ENCODE assay signal across 1 cellular context in the genomic region with DNA sequence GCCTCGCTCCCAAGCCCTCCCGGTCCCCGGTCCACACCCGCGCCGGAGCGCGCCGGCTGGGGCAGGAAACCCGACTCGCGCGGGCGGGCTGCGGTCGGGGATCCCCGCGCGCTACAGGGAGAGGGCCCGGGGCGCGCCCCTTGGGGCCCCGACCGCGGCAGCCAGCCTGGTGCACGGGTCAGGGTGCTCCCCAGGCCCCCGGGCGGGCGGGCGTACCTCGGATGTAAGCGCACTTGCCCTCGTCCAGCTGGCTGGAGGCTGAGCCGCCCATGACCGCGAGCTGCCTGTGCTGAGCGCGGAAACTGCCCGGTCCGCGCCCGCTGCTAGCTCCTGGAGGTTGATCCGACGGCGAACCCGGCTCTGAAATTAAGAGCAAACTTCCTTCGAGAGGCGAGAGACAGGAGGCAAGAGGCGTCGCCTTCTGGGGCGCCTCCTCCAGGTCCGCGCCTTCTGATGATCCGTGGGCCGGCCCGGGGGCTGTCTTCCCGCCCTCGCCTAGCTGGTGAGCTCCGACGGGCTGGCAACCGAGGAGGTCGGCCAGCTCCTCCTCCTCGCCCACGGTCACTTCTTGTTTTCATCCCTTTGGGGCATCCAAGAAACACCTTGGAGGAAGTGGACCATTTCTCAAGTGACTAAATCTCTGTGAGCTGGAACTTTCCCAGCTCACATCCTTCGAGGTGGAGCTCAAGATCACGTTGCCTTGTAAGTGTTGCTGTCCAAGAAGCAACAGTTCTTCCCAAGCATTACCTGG.
TF ChIP-seq lines count a peak whose summit lies in the region.

A gene with protein sequence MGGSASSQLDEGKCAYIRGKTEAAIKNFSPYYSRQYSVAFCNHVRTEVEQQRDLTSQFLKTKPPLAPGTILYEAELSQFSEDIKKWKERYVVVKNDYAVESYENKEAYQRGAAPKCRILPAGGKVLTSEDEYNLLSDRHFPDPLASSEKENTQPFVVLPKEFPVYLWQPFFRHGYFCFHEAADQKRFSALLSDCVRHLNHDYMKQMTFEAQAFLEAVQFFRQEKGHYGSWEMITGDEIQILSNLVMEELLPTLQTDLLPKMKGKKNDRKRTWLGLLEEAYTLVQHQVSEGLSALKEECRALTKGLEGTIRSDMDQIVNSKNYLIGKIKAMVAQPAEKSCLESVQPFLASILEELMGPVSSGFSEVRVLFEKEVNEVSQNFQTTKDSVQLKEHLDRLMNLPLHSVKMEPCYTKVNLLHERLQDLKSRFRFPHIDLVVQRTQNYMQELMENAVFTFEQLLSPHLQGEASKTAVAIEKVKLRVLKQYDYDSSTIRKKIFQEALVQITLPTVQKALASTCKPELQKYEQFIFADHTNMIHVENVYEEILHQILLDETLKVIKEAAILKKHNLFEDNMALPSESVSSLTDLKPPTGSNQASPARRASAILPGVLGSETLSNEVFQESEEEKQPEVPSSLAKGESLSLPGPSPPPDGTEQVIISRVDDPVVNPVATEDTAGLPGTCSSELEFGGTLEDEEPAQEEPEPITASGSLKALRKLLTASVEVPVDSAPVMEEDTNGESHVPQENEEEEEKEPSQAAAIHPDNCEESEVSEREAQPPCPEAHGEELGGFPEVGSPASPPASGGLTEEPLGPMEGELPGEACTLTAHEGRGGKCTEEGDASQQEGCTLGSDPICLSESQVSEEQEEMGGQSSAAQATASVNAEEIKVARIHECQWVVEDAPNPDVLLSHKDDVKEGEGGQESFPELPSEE (minus strand): TSS at position 423 of the 751 bp plus-strand sequence. CDS start 152 bp downstream, at position 271.

TF ChIP-seq in K562, 482 proteins besides CTCF, POLR2A, EP300 and RAD21 (continued from another document and continues in another):
- TF ChIP-seq, protein P1, sequence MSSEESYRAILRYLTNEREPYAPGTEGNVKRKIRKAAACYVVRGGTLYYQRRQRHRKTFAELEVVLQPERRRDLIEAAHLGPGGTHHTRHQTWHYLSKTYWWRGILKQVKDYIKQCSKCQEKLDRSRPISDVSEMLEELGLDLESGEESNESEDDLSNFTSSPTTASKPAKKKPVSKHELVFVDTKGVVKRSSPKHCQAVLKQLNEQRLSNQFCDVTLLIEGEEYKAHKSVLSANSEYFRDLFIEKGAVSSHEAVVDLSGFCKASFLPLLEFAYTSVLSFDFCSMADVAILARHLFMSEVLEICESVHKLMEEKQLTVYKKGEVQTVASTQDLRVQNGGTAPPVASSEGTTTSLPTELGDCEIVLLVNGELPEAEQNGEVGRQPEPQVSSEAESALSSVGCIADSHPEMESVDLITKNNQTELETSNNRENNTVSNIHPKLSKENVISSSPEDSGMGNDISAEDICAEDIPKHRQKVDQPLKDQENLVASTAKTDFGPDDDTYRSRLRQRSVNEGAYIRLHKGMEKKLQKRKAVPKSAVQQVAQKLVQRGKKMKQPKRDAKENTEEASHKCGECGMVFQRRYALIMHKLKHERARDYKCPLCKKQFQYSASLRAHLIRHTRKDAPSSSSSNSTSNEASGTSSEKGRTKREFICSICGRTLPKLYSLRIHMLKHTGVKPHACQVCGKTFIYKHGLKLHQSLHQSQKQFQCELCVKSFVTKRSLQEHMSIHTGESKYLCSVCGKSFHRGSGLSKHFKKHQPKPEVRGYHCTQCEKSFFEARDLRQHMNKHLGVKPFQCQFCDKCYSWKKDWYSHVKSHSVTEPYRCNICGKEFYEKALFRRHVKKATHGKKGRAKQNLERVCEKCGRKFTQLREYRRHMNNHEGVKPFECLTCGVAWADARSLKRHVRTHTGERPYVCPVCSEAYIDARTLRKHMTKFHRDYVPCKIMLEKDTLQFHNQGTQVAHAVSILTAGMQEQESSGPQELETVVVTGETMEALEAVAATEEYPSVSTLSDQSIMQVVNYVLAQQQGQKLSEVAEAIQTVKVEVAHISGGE (CRISPR knock-in tag; IDR thresholded peaks at IDR 0.05): peak in 2 of 3 experiments; percentile 50 to 81; a peak in 3 of 6 replicates
- TF ChIP-seq BCL6 (CRISPR knock-in tag; IDR thresholded peaks at IDR 0.05) (no peak), GABPB1 (CRISPR knock-in tag; IDR thresholded peaks at IDR 0.05) (peak; percentile 76), RCOR1 (IDR thresholded peaks at IDR 0.05; ENCODE audit: borderline replicate concordance in 1 of 2, low read depth in 2 of 2, low read length in 2 of 2) (0 out of 4 replicates have a peak, but pooled peaks of 1 of the 2 experiments have one; percentile 23), MTA3 (IDR thresholded peaks at IDR 0.05; ENCODE audit: borderline replicate concordance) (0 out of 2 replicates have a peak, but pooled peaks have one; percentile 19), GABPA (tag; conservative IDR thresholded peaks at IDR 0.05; ENCODE audit: low read depth) (peak; percentile 64), ARHGAP35 (IDR thresholded peaks at IDR 0.05; ENCODE audit: partially characterized antibody) (no peak), TGIF2 (CRISPR knock-in tag; IDR thresholded peaks at IDR 0.05) (peak; percentile 82; the same call in 1 of the 2 replicates), RBM17 (IDR thresholded peaks at IDR 0.05; ENCODE audit: borderline replicate concordance, low read depth, low read length) (no peak), MCM3 (IDR thresholded peaks at IDR 0.05) (no peak), PHB (CRISPR knock-in tag; IDR thresholded peaks at IDR 0.05) (no peak), TRIM28 (IDR thresholded peaks at IDR 0.05) (no peak), CBX5 (IDR thresholded peaks at IDR 0.05; ENCODE audit: borderline replicate concordance, low read depth) (no peak), SRF (CRISPR knock-in tag; IDR thresholded peaks at IDR 0.05) (0 out of 4 replicates have a peak, but pooled peaks of 1 of the 2 experiments have one; percentile 29), KLF13 (tag; IDR thresholded peaks at IDR 0.05; ENCODE audit: borderline replicate concordance, low read depth) (no peak), ZNF274 (IDR thresholded peaks at IDR 0.05; ENCODE audit: borderline replicate concordance, low read depth, low read length) (no peak), EGR1 (conservative IDR thresholded peaks at IDR 0.05) (peak; percentile 74), ZNF41 (CRISPR knock-in tag; conservative IDR thresholded peaks at IDR 0.05) (no peak), ZBTB17 (CRISPR knock-in tag; IDR thresholded peaks at IDR 0.05) (peak; percentile 52), PCBP1 (IDR thresholded peaks at IDR 0.05; ENCODE audit: low read depth, low read length, poor library complexity, severe bottlenecking) (peak; percentile 77), POLR2AphosphoS5 (IDR thresholded peaks at IDR 0.05; ENCODE audit: control insufficient read depth, insufficient read depth, low read depth, low read length) (peak; percentile 55; the same call in 1 of the 2 replicates), PHF21A (IDR thresholded peaks at IDR 0.05; ENCODE audit: borderline replicate concordance, low read depth) (no peak), C11orf30 (IDR thresholded peaks at IDR 0.05; ENCODE audit: low read depth) (peak; percentile 12; the same call in 1 of the 2 replicates), RFX5 (IDR thresholded peaks at IDR 0.05; ENCODE audit: low read depth, low read length) (no peak), ARID2 (IDR thresholded peaks at IDR 0.05) (no peak), CCNT2 (IDR thresholded peaks at IDR 0.05; ENCODE audit: borderline replicate concordance, extremely low read depth, insufficient read length, low read depth, low read length) (no peak)
- TF ChIP-seq, protein P2, sequence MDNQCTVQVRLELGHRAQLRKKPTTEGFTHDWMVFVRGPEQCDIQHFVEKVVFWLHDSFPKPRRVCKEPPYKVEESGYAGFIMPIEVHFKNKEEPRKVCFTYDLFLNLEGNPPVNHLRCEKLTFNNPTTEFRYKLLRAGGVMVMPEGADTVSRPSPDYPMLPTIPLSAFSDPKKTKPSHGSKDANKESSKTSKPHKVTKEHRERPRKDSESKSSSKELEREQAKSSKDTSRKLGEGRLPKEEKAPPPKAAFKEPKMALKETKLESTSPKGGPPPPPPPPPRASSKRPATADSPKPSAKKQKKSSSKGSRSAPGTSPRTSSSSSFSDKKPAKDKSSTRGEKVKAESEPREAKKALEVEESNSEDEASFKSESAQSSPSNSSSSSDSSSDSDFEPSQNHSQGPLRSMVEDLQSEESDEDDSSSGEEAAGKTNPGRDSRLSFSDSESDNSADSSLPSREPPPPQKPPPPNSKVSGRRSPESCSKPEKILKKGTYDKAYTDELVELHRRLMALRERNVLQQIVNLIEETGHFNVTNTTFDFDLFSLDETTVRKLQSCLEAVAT (IDR thresholded peaks at IDR 0.05): no peak; a peak in 1 of 4 replicates
- TF ChIP-seq, protein P3, sequence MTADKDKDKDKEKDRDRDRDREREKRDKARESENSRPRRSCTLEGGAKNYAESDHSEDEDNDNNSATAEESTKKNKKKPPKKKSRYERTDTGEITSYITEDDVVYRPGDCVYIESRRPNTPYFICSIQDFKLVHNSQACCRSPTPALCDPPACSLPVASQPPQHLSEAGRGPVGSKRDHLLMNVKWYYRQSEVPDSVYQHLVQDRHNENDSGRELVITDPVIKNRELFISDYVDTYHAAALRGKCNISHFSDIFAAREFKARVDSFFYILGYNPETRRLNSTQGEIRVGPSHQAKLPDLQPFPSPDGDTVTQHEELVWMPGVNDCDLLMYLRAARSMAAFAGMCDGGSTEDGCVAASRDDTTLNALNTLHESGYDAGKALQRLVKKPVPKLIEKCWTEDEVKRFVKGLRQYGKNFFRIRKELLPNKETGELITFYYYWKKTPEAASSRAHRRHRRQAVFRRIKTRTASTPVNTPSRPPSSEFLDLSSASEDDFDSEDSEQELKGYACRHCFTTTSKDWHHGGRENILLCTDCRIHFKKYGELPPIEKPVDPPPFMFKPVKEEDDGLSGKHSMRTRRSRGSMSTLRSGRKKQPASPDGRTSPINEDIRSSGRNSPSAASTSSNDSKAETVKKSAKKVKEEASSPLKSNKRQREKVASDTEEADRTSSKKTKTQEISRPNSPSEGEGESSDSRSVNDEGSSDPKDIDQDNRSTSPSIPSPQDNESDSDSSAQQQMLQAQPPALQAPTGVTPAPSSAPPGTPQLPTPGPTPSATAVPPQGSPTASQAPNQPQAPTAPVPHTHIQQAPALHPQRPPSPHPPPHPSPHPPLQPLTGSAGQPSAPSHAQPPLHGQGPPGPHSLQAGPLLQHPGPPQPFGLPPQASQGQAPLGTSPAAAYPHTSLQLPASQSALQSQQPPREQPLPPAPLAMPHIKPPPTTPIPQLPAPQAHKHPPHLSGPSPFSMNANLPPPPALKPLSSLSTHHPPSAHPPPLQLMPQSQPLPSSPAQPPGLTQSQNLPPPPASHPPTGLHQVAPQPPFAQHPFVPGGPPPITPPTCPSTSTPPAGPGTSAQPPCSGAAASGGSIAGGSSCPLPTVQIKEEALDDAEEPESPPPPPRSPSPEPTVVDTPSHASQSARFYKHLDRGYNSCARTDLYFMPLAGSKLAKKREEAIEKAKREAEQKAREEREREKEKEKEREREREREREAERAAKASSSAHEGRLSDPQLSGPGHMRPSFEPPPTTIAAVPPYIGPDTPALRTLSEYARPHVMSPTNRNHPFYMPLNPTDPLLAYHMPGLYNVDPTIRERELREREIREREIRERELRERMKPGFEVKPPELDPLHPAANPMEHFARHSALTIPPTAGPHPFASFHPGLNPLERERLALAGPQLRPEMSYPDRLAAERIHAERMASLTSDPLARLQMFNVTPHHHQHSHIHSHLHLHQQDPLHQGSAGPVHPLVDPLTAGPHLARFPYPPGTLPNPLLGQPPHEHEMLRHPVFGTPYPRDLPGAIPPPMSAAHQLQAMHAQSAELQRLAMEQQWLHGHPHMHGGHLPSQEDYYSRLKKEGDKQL (CRISPR knock-in tag; IDR thresholded peaks at IDR 0.05; ENCODE audit: borderline replicate concordance): no peak
- TF ChIP-seq, protein P4, sequence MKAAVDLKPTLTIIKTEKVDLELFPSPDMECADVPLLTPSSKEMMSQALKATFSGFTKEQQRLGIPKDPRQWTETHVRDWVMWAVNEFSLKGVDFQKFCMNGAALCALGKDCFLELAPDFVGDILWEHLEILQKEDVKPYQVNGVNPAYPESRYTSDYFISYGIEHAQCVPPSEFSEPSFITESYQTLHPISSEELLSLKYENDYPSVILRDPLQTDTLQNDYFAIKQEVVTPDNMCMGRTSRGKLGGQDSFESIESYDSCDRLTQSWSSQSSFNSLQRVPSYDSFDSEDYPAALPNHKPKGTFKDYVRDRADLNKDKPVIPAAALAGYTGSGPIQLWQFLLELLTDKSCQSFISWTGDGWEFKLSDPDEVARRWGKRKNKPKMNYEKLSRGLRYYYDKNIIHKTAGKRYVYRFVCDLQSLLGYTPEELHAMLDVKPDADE (conservative IDR thresholded peaks at IDR 0.05; ENCODE audit: control insufficient read depth, low read depth, low read length): 0 out of 2 replicates have a peak, but pooled peaks have one; percentile 35
- TF ChIP-seq, protein P5, sequence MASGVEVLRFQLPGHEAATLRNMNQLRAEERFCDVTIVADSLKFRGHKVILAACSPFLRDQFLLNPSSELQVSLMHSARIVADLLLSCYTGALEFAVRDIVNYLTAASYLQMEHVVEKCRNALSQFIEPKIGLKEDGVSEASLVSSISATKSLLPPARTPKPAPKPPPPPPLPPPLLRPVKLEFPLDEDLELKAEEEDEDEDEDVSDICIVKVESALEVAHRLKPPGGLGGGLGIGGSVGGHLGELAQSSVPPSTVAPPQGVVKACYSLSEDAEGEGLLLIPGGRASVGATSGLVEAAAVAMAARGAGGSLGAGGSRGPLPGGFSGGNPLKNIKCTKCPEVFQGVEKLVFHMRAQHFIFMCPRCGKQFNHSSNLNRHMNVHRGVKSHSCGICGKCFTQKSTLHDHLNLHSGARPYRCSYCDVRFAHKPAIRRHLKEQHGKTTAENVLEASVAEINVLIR (CRISPR knock-in tag; IDR thresholded peaks at IDR 0.05): peak; percentile 79
- TF ChIP-seq, protein P6, sequence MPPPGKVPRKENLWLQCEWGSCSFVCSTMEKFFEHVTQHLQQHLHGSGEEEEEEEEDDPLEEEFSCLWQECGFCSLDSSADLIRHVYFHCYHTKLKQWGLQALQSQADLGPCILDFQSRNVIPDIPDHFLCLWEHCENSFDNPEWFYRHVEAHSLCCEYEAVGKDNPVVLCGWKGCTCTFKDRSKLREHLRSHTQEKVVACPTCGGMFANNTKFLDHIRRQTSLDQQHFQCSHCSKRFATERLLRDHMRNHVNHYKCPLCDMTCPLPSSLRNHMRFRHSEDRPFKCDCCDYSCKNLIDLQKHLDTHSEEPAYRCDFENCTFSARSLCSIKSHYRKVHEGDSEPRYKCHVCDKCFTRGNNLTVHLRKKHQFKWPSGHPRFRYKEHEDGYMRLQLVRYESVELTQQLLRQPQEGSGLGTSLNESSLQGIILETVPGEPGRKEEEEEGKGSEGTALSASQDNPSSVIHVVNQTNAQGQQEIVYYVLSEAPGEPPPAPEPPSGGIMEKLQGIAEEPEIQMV (tag; conservative IDR thresholded peaks at IDR 0.05; ENCODE audit: low read depth): no peak
